Comparison of ENCODE assay signal across 10 cellular contexts in genomic region chr20:45336530-45337366, GRCh38. TPM values are rescaled to one million over a fixed set of nuclear protein-coding genes. Genes with fewer than 3 reads are reported as not detected.
A peak's percentile ranks its signal among the peaks of the same experiment; 100 is the strongest.
DNase-seq lines count a peak whose midpoint lies in the region; ATAC-seq and TF ChIP-seq lines count a peak whose summit lies in the region.
"Had no signal": no experiment of that assay in that cellular context is flagged by ENCODE, and none has a peak within 500 bp of the region (broad histone marks: within the 10 kb centered on the region; RNA-seq: fewer than 3 reads in every experiment).

No MANE protein-coding gene starts in this region.

- TF ChIP-seq CTCF in left ventricle myocardium inferior (IDR thresholded peaks at IDR 0.05; ENCODE audit: borderline replicate concordance) = no peak

- H3K27ac ChIP-seq in left ventricle myocardium inferior (replicated peaks) = peak overlapping the region; percentile 94
- H3K27ac ChIP-seq in effector memory CD4-positive, alpha-beta T cell (ENCODE audit: insufficient read depth, low read length, poor library complexity, severe bottlenecking) = no peak overlapping the region
- H3K27ac ChIP-seq: SK-N-MC had no signal

- H3K4me1 ChIP-seq in left ventricle myocardium inferior = peaks cover 80% of the 10 kb centered on the region
- no peaks in the 10 kb centered on the region for H3K4me1 ChIP-seq in effector memory CD4-positive, alpha-beta T cell (ENCODE audit: control insufficient read depth, insufficient read depth, low read length, poor library complexity, severe bottlenecking)

- no peak overlapping the region for H3K4me3 Mint-ChIP-seq in activated T-helper 2 cell treated with anti-CD3 and anti-CD28 coated beads, Interferon-gamma antibody, Interleukin-2, Interleukin-4, amounts not matched to agents 10 μg/mL and 5 μg/mL and 100 μg/mL, durations not matched to agents 14 hours and 24 hours and 36 hours (ENCODE audit: low read depth)
- H3K4me3 Mint-ChIP-seq in activated T-cell treated with anti-CD3 and anti-CD28 coated beads, Interleukin-2, amount 50 U/mL, for 72 hours = no peak overlapping the region

- intact Hi-C loops in activated T-helper 2 cell treated with anti-CD3 and anti-CD28 coated beads, Interferon-gamma antibody, Interleukin-2, Interleukin-4, amounts not matched to agents 10 μg/mL and 5 μg/mL and 100 μg/mL, durations not matched to agents 14 hours and 24 hours and 36 hours (cut with micrococcal nuclease) = no loop called here
- intact Hi-C loops in left ventricle myocardium inferior (cut with micrococcal nuclease) = no loop called here
- intact Hi-C loops in sciatic nerve (cut with DNase I) = no loop called here

- H3K9me3 ChIP-seq in left ventricle myocardium inferior (replicated peaks) = no peaks in the 10 kb centered on the region
- no peaks in the 10 kb centered on the region for H3K9me3 ChIP-seq in effector memory CD4-positive, alpha-beta T cell (ENCODE audit: control insufficient read depth, low read length)

- H3K9me3 Mint-ChIP-seq in activated T-helper 2 cell treated with anti-CD3 and anti-CD28 coated beads, Interferon-gamma antibody, Interleukin-2, Interleukin-4, amounts not matched to agents 10 μg/mL and 5 μg/mL and 100 μg/mL, durations not matched to agents 14 hours and 24 hours and 36 hours = no peaks in the 10 kb centered on the region
- H3K9me3 Mint-ChIP-seq in activated T-cell treated with anti-CD3 and anti-CD28 coated beads, Interleukin-2, amount 50 U/mL, for 72 hours = no peaks in the 10 kb centered on the region

- H3K27me3 ChIP-seq in left ventricle myocardium inferior (ENCODE audit: low read depth) = no peaks in the 10 kb centered on the region
- H3K27me3 ChIP-seq in effector memory CD4-positive, alpha-beta T cell (replicated peaks; ENCODE audit: control insufficient read depth, insufficient read depth, low read length, poor library complexity, severe bottlenecking) = no peaks in the 10 kb centered on the region

- peak; percentile 96 for DNase-seq in EL
- DNase-seq in activated T-helper 2 cell treated with anti-CD3 and anti-CD28 coated beads, Interferon-gamma antibody, Interleukin-2, Interleukin-4, amounts not matched to agents 10 μg/mL and 5 μg/mL and 100 μg/mL, durations not matched to agents 14 hours and 24 hours and 36 hours (ENCODE audit: low spot score) = no peak
- DNase-seq in left ventricle myocardium inferior = no peak
- no peak for DNase-seq in sciatic nerve (ENCODE audit: low spot score)
- DNase-seq in activated CD4-positive, alpha-beta T cell treated with anti-CD3 and anti-CD28 coated beads for 4 hours = no peak
- DNase-seq in effector memory CD4-positive, alpha-beta T cell = no peak
- DNase-seq in activated T-cell treated with anti-CD3 and anti-CD28 coated beads, Interleukin-2, amount 50 U/mL, for 72 hours = no peak

- ATAC-seq in sciatic nerve = peak; percentile 67
- ATAC-seq in HG02571 (IDR thresholded peaks at IDR 0.05; ENCODE audit: unreplicated experiment) = no peak
- ATAC-seq in activated T-cell treated with anti-CD3 and anti-CD28 coated beads, Interleukin-2, amount 50 U/mL, for 72 hours (replicated peaks in 1 of 2) = no peak

- H3K27ac Mint-ChIP-seq in activated T-helper 2 cell treated with anti-CD3 and anti-CD28 coated beads, Interferon-gamma antibody, Interleukin-2, Interleukin-4, amounts not matched to agents 10 μg/mL and 5 μg/mL and 100 μg/mL, durations not matched to agents 14 hours and 24 hours and 36 hours = peak overlapping the region; percentile 8
- no peak overlapping the region for H3K27ac Mint-ChIP-seq in activated T-cell treated with anti-CD3 and anti-CD28 coated beads, Interleukin-2, amount 50 U/mL, for 72 hours

- H3K36me3 Mint-ChIP-seq in activated T-helper 2 cell treated with anti-CD3 and anti-CD28 coated beads, Interferon-gamma antibody, Interleukin-2, Interleukin-4, amounts not matched to agents 10 μg/mL and 5 μg/mL and 100 μg/mL, durations not matched to agents 14 hours and 24 hours and 36 hours (ENCODE audit: low read depth) = peaks cover 70% of the 10 kb centered on the region
- peaks cover 3 to 6% of the 10 kb centered on the region in 2 donors for H3K36me3 Mint-ChIP-seq in activated T-cell treated with anti-CD3 and anti-CD28 coated beads, Interleukin-2, amount 50 U/mL, for 72 hours (ENCODE audit: insufficient read depth in 2 of 2)

- peaks cover 48% of the 10 kb centered on the region for H3K36me3 ChIP-seq in left ventricle myocardium inferior
- no peaks in the 10 kb centered on the region for H3K36me3 ChIP-seq in effector memory CD4-positive, alpha-beta T cell (ENCODE audit: control insufficient read depth, insufficient read depth, low read length)

- peak overlapping the region; percentile 38 for H3K4me3 ChIP-seq in left ventricle myocardium inferior
- H3K4me3 ChIP-seq in effector memory CD4-positive, alpha-beta T cell (ENCODE audit: insufficient read depth, low read depth, low read length, poor library complexity, severe bottlenecking) = no peak overlapping the region
- H3K4me3 ChIP-seq: SK-N-MC had no signal

- peaks cover 14% of the 10 kb centered on the region for H3K4me1 Mint-ChIP-seq in activated T-helper 2 cell treated with anti-CD3 and anti-CD28 coated beads, Interferon-gamma antibody, Interleukin-2, Interleukin-4, amounts not matched to agents 10 μg/mL and 5 μg/mL and 100 μg/mL, durations not matched to agents 14 hours and 24 hours and 36 hours (ENCODE audit: low read depth)
- no peaks in the 10 kb centered on the region for H3K4me1 Mint-ChIP-seq in activated T-cell treated with anti-CD3 and anti-CD28 coated beads, Interleukin-2, amount 50 U/mL, for 72 hours (ENCODE audit: low read depth)

- H3K27me3 Mint-ChIP-seq in activated T-helper 2 cell treated with anti-CD3 and anti-CD28 coated beads, Interferon-gamma antibody, Interleukin-2, Interleukin-4, amounts not matched to agents 10 μg/mL and 5 μg/mL and 100 μg/mL, durations not matched to agents 14 hours and 24 hours and 36 hours (ENCODE audit: low read depth) = no peaks in the 10 kb centered on the region
- no peaks in the 10 kb centered on the region for H3K27me3 Mint-ChIP-seq in activated T-cell treated with anti-CD3 and anti-CD28 coated beads, Interleukin-2, amount 50 U/mL, for 72 hours (ENCODE audit: low read depth)

RNA-seq across cellular contexts. Expression of gene SDC4, which starts 11.5 kb away (rescaled TPM):
- 133 and 136 TPM in 2 replicates for total RNA-seq in activated T-helper 2 cell treated with anti-CD3 and anti-CD28 coated beads, Interferon-gamma antibody, Interleukin-2, Interleukin-4, amounts not matched to agents 10 μg/mL and 5 μg/mL and 100 μg/mL, durations not matched to agents 14 hours and 24 hours and 36 hours
- total RNA-seq in left ventricle myocardium inferior (77.4 TPM), sciatic nerve (77.7 TPM)
- 10 to 100 TPM; 37.7 to 51.1 TPM for total RNA-seq in activated T-cell treated with anti-CD3 and anti-CD28 coated beads, Interleukin-2, amount 50 U/mL, for 72 hours

RNA-seq across cellular contexts. Expression of gene SYS1, which starts 26.2 kb away (rescaled TPM):
- total RNA-seq in activated T-helper 2 cell treated with anti-CD3 and anti-CD28 coated beads, Interferon-gamma antibody, Interleukin-2, Interleukin-4, amounts not matched to agents 10 μg/mL and 5 μg/mL and 100 μg/mL, durations not matched to agents 14 hours and 24 hours and 36 hours = 16.8 and 20.1 TPM in 2 replicates
- total RNA-seq in left ventricle myocardium inferior (20.8 TPM), sciatic nerve (24.0 TPM)
- 10 to 100 TPM; 35.4 to 38.8 TPM for total RNA-seq in activated T-cell treated with anti-CD3 and anti-CD28 coated beads, Interleukin-2, amount 50 U/mL, for 72 hours

RNA-seq across cellular contexts. Expression of gene MATN4, which starts 28.6 kb away (rescaled TPM):
- 0.39 and 0.64 TPM in 2 replicates for total RNA-seq in activated T-helper 2 cell treated with anti-CD3 and anti-CD28 coated beads, Interferon-gamma antibody, Interleukin-2, Interleukin-4, amounts not matched to agents 10 μg/mL and 5 μg/mL and 100 μg/mL, durations not matched to agents 14 hours and 24 hours and 36 hours
- total RNA-seq in left ventricle myocardium inferior (not detected), sciatic nerve (0.22 TPM)
- 1 to 10 TPM; 3.5 to 5.1 TPM for total RNA-seq in activated T-cell treated with anti-CD3 and anti-CD28 coated beads, Interleukin-2, amount 50 U/mL, for 72 hours
- total RNA-seq: cerebellum had no signal

RNA-seq across cellular contexts. Expression of gene RBPJL, which starts 30.1 kb away (rescaled TPM):
- not detected in 2 replicates for total RNA-seq in activated T-helper 2 cell treated with anti-CD3 and anti-CD28 coated beads, Interferon-gamma antibody, Interleukin-2, Interleukin-4, amounts not matched to agents 10 μg/mL and 5 μg/mL and 100 μg/mL, durations not matched to agents 14 hours and 24 hours and 36 hours
- total RNA-seq in left ventricle myocardium inferior (not detected), sciatic nerve (not detected)
- not detected for total RNA-seq in activated T-cell treated with anti-CD3 and anti-CD28 coated beads, Interleukin-2, amount 50 U/mL, for 72 hours
- total RNA-seq: cerebellum had no signal

RNA-seq across cellular contexts. Expression of gene TP53TG5, which starts 41.4 kb away (rescaled TPM):
- total RNA-seq in activated T-helper 2 cell treated with anti-CD3 and anti-CD28 coated beads, Interferon-gamma antibody, Interleukin-2, Interleukin-4, amounts not matched to agents 10 μg/mL and 5 μg/mL and 100 μg/mL, durations not matched to agents 14 hours and 24 hours and 36 hours = not detected in 2 replicates
- total RNA-seq in left ventricle myocardium inferior (0.80 TPM), sciatic nerve (not detected)
- total RNA-seq in activated T-cell treated with anti-CD3 and anti-CD28 coated beads, Interleukin-2, amount 50 U/mL, for 72 hours = under 1 TPM; 0.67 to 0.83 TPM
- total RNA-seq: cerebellum had no signal
